ENCODE assay signal across 3 cellular contexts in the genomic region with DNA sequence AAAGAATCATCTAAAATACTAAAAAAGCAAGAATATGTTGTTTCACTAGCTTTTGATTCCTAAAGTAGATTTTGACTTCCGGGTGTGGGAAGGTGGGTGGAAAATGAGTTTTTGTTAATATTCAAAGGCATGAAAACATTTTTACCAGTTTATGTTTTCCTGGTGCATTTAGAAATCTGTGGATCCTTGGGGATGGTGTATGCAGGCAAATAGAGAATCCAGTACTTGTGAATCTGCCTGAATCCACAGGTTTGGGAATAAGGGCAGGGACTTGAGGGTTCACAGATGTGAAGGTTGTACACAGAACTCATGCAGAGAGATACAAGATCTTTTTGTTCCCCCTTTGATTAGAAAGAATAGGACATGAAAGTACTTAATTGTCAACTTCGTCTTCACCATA.
TF ChIP-seq lines count a peak whose summit lies in the region.

No MANE protein-coding gene starts in this region.

TF ChIP-seq in A549, 52 proteins besides CTCF, POLR2A, EP300 and RAD21:
- TF ChIP-seq, protein P1, sequence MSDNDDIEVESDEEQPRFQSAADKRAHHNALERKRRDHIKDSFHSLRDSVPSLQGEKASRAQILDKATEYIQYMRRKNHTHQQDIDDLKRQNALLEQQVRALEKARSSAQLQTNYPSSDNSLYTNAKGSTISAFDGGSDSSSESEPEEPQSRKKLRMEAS (IDR thresholded peaks at IDR 0.05), result no peak

TF ChIP-seq in HEK293, 187 proteins besides CTCF, POLR2A, EP300 and RAD21 (continues in another document):
- TF ChIP-seq ZSCAN30 (tag by site-specific recombination; IDR thresholded peaks at IDR 0.05) (no peak), ZNF19 (tag by site-specific recombination; IDR thresholded peaks at IDR 0.05; ENCODE audit: low read depth) (no peak), ZNF366 (tag by site-specific recombination; conservative IDR thresholded peaks at IDR 0.05) (no peak), IKZF3 (tag by site-specific recombination; IDR thresholded peaks at IDR 0.05) (peak; percentile 56), SCRT1 (tag by site-specific recombination; IDR thresholded peaks at IDR 0.05; ENCODE audit: borderline replicate concordance) (peak; percentile 68; the same call in 1 of the 2 replicates), ZNF404 (tag by site-specific recombination; IDR thresholded peaks at IDR 0.05) (no peak), ZNF157 (tag by site-specific recombination; IDR thresholded peaks at IDR 0.05) (no peak), SCRT2 (tag by site-specific recombination; IDR thresholded peaks at IDR 0.05) (peak; percentile 78), GFI1B (tag by site-specific recombination; IDR thresholded peaks at IDR 0.05) (no peak)
- TF ChIP-seq, protein P2, sequence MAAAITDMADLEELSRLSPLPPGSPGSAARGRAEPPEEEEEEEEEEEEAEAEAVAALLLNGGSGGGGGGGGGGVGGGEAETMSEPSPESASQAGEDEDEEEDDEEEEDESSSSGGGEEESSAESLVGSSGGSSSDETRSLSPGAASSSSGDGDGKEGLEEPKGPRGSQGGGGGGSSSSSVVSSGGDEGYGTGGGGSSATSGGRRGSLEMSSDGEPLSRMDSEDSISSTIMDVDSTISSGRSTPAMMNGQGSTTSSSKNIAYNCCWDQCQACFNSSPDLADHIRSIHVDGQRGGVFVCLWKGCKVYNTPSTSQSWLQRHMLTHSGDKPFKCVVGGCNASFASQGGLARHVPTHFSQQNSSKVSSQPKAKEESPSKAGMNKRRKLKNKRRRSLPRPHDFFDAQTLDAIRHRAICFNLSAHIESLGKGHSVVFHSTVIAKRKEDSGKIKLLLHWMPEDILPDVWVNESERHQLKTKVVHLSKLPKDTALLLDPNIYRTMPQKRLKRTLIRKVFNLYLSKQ (tag by site-specific recombination; IDR thresholded peaks at IDR 0.05; ENCODE audit: borderline replicate concordance), result no peak
- TF ChIP-seq, protein P3, sequence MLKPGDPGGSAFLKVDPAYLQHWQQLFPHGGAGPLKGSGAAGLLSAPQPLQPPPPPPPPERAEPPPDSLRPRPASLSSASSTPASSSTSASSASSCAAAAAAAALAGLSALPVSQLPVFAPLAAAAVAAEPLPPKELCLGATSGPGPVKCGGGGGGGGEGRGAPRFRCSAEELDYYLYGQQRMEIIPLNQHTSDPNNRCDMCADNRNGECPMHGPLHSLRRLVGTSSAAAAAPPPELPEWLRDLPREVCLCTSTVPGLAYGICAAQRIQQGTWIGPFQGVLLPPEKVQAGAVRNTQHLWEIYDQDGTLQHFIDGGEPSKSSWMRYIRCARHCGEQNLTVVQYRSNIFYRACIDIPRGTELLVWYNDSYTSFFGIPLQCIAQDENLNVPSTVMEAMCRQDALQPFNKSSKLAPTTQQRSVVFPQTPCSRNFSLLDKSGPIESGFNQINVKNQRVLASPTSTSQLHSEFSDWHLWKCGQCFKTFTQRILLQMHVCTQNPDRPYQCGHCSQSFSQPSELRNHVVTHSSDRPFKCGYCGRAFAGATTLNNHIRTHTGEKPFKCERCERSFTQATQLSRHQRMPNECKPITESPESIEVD (tag by site-specific recombination; IDR thresholded peaks at IDR 0.05), result peak; percentile 71
- TF ChIP-seq, protein P4, sequence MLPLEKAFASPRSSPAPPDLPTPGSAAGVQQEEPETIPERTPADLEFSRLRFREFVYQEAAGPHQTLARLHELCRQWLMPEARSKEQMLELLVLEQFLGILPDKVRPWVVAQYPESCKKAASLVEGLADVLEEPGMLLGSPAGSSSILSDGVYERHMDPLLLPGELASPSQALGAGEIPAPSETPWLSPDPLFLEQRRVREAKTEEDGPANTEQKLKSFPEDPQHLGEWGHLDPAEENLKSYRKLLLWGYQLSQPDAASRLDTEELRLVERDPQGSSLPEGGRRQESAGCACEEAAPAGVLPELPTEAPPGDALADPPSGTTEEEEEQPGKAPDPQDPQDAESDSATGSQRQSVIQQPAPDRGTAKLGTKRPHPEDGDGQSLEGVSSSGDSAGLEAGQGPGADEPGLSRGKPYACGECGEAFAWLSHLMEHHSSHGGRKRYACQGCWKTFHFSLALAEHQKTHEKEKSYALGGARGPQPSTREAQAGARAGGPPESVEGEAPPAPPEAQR (tag by site-specific recombination; IDR thresholded peaks at IDR 0.05), result no peak
- TF ChIP-seq, protein P5, sequence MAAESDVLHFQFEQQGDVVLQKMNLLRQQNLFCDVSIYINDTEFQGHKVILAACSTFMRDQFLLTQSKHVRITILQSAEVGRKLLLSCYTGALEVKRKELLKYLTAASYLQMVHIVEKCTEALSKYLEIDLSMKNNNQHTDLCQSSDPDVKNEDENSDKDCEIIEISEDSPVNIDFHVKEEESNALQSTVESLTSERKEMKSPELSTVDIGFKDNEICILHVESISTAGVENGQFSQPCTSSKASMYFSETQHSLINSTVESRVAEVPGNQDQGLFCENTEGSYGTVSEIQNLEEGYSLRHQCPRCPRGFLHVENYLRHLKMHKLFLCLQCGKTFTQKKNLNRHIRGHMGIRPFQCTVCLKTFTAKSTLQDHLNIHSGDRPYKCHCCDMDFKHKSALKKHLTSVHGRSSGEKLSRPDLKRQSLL (tag by site-specific recombination; IDR thresholded peaks at IDR 0.05), result no peak
- TF ChIP-seq, protein P6, sequence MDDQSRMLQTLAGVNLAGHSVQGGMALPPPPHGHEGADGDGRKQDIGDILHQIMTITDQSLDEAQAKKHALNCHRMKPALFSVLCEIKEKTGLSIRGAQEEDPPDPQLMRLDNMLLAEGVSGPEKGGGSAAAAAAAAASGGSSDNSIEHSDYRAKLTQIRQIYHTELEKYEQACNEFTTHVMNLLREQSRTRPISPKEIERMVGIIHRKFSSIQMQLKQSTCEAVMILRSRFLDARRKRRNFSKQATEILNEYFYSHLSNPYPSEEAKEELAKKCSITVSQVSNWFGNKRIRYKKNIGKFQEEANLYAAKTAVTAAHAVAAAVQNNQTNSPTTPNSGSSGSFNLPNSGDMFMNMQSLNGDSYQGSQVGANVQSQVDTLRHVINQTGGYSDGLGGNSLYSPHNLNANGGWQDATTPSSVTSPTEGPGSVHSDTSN (CRISPR knock-in tag; IDR thresholded peaks at IDR 0.05), result no peak
- TF ChIP-seq, protein P7, sequence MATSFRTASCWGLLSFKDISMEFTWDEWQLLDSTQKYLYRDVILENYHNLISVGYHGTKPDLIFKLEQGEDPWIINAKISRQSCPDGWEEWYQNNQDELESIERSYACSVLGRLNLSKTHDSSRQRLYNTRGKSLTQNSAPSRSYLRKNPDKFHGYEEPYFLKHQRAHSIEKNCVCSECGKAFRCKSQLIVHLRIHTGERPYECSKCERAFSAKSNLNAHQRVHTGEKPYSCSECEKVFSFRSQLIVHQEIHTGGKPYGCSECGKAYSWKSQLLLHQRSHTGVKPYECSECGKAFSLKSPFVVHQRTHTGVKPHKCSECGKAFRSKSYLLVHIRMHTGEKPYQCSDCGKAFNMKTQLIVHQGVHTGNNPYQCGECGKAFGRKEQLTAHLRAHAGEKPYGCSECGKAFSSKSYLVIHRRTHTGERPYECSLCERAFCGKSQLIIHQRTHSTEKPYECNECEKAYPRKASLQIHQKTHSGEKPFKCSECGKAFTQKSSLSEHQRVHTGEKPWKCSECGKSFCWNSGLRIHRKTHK (tag by site-specific recombination; IDR thresholded peaks at IDR 0.05), result no peak
- TF ChIP-seq, protein P8, sequence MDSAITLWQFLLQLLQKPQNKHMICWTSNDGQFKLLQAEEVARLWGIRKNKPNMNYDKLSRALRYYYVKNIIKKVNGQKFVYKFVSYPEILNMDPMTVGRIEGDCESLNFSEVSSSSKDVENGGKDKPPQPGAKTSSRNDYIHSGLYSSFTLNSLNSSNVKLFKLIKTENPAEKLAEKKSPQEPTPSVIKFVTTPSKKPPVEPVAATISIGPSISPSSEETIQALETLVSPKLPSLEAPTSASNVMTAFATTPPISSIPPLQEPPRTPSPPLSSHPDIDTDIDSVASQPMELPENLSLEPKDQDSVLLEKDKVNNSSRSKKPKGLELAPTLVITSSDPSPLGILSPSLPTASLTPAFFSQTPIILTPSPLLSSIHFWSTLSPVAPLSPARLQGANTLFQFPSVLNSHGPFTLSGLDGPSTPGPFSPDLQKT (IDR thresholded peaks at IDR 0.05; ENCODE audit: borderline replicate concordance, low read depth, low read length), result no peak

TF ChIP-seq in GM12878, 131 proteins besides CTCF, POLR2A, EP300 and RAD21 (continued from another document):
- TF ChIP-seq BACH1 (IDR thresholded peaks at IDR 0.05; ENCODE audit: borderline replicate concordance) (no peak), POU2F2 (IDR thresholded peaks at IDR 0.05; ENCODE audit: borderline replicate concordance, low read depth, low read length) (no peak), SMAD5 (IDR thresholded peaks at IDR 0.05; ENCODE audit: low read depth) (no peak), RB1 (IDR thresholded peaks at IDR 0.05; ENCODE audit: borderline replicate concordance) (no peak), HCFC1 (IDR thresholded peaks at IDR 0.05; ENCODE audit: low read length) (no peak), WRNIP1 (IDR thresholded peaks at IDR 0.05; ENCODE audit: borderline replicate concordance, low read depth, low read length) (no peak), IRF4 (IDR thresholded peaks at IDR 0.05; ENCODE audit: low read depth, low read length) (no peak), JUND (IDR thresholded peaks at IDR 0.05; ENCODE audit: low read depth, low read length) (no peak), RUNX3 (IDR thresholded peaks at IDR 0.05; ENCODE audit: low read length) (no peak)
- TF ChIP-seq, protein P9, sequence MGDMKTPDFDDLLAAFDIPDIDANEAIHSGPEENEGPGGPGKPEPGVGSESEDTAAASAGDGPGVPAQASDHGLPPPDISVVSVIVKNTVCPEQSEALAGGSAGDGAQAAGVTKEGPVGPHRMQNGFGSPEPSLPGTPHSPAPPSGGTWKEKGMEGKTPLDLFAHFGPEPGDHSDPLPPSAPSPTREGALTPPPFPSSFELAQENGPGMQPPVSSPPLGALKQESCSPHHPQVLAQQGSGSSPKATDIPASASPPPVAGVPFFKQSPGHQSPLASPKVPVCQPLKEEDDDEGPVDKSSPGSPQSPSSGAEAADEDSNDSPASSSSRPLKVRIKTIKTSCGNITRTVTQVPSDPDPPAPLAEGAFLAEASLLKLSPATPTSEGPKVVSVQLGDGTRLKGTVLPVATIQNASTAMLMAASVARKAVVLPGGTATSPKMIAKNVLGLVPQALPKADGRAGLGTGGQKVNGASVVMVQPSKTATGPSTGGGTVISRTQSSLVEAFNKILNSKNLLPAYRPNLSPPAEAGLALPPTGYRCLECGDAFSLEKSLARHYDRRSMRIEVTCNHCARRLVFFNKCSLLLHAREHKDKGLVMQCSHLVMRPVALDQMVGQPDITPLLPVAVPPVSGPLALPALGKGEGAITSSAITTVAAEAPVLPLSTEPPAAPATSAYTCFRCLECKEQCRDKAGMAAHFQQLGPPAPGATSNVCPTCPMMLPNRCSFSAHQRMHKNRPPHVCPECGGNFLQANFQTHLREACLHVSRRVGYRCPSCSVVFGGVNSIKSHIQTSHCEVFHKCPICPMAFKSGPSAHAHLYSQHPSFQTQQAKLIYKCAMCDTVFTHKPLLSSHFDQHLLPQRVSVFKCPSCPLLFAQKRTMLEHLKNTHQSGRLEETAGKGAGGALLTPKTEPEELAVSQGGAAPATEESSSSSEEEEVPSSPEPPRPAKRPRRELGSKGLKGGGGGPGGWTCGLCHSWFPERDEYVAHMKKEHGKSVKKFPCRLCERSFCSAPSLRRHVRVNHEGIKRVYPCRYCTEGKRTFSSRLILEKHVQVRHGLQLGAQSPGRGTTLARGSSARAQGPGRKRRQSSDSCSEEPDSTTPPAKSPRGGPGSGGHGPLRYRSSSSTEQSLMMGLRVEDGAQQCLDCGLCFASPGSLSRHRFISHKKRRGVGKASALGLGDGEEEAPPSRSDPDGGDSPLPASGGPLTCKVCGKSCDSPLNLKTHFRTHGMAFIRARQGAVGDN (IDR thresholded peaks at IDR 0.05), result no peak
TF ChIP-seq in GM12878: peak in this region for 0.
